Comparison of ENCODE assay signal across 2 cellular contexts in genomic region chr12:71014180-71014785, GRCh38.
TF ChIP-seq lines count a peak whose summit lies in the region.

No MANE protein-coding gene starts in this region.

TF ChIP-seq in A549, 52 proteins besides CTCF, POLR2A, EP300 and RAD21 (continued from another document):
- TF ChIP-seq, protein P1, sequence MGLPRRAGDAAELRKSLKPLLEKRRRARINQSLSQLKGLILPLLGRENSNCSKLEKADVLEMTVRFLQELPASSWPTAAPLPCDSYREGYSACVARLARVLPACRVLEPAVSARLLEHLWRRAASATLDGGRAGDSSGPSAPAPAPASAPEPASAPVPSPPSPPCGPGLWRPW (IDR thresholded peaks at IDR 0.05): no peak
- 0 out of 3 replicates have a peak, but pooled peaks have one; percentile 42 for TF ChIP-seq SMC3 (IDR thresholded peaks at IDR 0.05)
- no peak for TF ChIP-seq CBX2 (IDR thresholded peaks at IDR 0.05; ENCODE audit: borderline replicate concordance, low read depth)
- no peak for TF ChIP-seq RNF2 (IDR thresholded peaks at IDR 0.05; ENCODE audit: borderline replicate concordance, low read depth)
TF ChIP-seq in A549: peak in this region for 1.

TF ChIP-seq in K562, 482 proteins besides CTCF, POLR2A, EP300 and RAD21 (continued from another document):
- peak; percentile 72 for TF ChIP-seq DEAF1 (CRISPR knock-in tag; IDR thresholded peaks at IDR 0.05)
- no peak for TF ChIP-seq FOXA3 (CRISPR knock-in tag; conservative IDR thresholded peaks at IDR 0.05 in 1 of 2, IDR thresholded peaks at IDR 0.05 in 1 of 2)
- 0 out of 2 replicates have a peak, but pooled peaks have one; percentile 13 for TF ChIP-seq ATF7 (IDR thresholded peaks at IDR 0.05)
- TF ChIP-seq MIER1 (IDR thresholded peaks at IDR 0.05; ENCODE audit: low read depth): no peak
- TF ChIP-seq ATF1 (CRISPR knock-in tag; IDR thresholded peaks at IDR 0.05): no peak
- TF ChIP-seq ATF1 (tag; IDR thresholded peaks at IDR 0.05): peak; percentile 73
- TF ChIP-seq NONO (IDR thresholded peaks at IDR 0.05; ENCODE audit: low read depth in 2 of 2, low read length in 1 of 2): no peak
- TF ChIP-seq, protein P2, sequence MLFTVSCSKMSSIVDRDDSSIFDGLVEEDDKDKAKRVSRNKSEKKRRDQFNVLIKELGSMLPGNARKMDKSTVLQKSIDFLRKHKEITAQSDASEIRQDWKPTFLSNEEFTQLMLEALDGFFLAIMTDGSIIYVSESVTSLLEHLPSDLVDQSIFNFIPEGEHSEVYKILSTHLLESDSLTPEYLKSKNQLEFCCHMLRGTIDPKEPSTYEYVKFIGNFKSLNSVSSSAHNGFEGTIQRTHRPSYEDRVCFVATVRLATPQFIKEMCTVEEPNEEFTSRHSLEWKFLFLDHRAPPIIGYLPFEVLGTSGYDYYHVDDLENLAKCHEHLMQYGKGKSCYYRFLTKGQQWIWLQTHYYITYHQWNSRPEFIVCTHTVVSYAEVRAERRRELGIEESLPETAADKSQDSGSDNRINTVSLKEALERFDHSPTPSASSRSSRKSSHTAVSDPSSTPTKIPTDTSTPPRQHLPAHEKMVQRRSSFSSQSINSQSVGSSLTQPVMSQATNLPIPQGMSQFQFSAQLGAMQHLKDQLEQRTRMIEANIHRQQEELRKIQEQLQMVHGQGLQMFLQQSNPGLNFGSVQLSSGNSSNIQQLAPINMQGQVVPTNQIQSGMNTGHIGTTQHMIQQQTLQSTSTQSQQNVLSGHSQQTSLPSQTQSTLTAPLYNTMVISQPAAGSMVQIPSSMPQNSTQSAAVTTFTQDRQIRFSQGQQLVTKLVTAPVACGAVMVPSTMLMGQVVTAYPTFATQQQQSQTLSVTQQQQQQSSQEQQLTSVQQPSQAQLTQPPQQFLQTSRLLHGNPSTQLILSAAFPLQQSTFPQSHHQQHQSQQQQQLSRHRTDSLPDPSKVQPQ (CRISPR knock-in tag; IDR thresholded peaks at IDR 0.05; ENCODE audit: borderline replicate concordance): no peak
- 0 out of 2 replicates have a peak, but pooled peaks have one; percentile 23 for TF ChIP-seq SMC3 (conservative IDR thresholded peaks at IDR 0.05; ENCODE audit: insufficient read depth, low read depth, low read length)
- TF ChIP-seq SIN3A (IDR thresholded peaks at IDR 0.05; ENCODE audit: borderline replicate concordance in 2 of 2, control insufficient read depth in 1 of 2, low read depth in 2 of 2, low read length in 2 of 2): no peak
- TF ChIP-seq, protein P3, sequence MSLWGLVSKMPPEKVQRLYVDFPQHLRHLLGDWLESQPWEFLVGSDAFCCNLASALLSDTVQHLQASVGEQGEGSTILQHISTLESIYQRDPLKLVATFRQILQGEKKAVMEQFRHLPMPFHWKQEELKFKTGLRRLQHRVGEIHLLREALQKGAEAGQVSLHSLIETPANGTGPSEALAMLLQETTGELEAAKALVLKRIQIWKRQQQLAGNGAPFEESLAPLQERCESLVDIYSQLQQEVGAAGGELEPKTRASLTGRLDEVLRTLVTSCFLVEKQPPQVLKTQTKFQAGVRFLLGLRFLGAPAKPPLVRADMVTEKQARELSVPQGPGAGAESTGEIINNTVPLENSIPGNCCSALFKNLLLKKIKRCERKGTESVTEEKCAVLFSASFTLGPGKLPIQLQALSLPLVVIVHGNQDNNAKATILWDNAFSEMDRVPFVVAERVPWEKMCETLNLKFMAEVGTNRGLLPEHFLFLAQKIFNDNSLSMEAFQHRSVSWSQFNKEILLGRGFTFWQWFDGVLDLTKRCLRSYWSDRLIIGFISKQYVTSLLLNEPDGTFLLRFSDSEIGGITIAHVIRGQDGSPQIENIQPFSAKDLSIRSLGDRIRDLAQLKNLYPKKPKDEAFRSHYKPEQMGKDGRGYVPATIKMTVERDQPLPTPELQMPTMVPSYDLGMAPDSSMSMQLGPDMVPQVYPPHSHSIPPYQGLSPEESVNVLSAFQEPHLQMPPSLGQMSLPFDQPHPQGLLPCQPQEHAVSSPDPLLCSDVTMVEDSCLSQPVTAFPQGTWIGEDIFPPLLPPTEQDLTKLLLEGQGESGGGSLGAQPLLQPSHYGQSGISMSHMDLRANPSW (CRISPR knock-in tag; IDR thresholded peaks at IDR 0.05): no peak
- TF ChIP-seq GTF2B (IDR thresholded peaks at IDR 0.05; ENCODE audit: extremely low read depth, insufficient read length): no peak
- TF ChIP-seq CREM (IDR thresholded peaks at IDR 0.05; ENCODE audit: low read depth): peak; percentile 61
- no peak for TF ChIP-seq ZNF551 (CRISPR knock-in tag; IDR thresholded peaks at IDR 0.05)
- TF ChIP-seq HDGF (IDR thresholded peaks at IDR 0.05): no peak
- no peak for TF ChIP-seq U2AF1 (optimal IDR thresholded peaks at IDR 0.05; ENCODE audit: low read depth, low read length)
- TF ChIP-seq, protein P4, sequence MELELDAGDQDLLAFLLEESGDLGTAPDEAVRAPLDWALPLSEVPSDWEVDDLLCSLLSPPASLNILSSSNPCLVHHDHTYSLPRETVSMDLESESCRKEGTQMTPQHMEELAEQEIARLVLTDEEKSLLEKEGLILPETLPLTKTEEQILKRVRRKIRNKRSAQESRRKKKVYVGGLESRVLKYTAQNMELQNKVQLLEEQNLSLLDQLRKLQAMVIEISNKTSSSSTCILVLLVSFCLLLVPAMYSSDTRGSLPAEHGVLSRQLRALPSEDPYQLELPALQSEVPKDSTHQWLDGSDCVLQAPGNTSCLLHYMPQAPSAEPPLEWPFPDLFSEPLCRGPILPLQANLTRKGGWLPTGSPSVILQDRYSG (tag; conservative IDR thresholded peaks at IDR 0.05; ENCODE audit: low read depth): no peak
- no peak for TF ChIP-seq ZEB2 (IDR thresholded peaks at IDR 0.05)
- TF ChIP-seq DMBX1 (CRISPR knock-in tag; IDR thresholded peaks at IDR 0.05; ENCODE audit: borderline replicate concordance): no peak
- TF ChIP-seq, protein P5, sequence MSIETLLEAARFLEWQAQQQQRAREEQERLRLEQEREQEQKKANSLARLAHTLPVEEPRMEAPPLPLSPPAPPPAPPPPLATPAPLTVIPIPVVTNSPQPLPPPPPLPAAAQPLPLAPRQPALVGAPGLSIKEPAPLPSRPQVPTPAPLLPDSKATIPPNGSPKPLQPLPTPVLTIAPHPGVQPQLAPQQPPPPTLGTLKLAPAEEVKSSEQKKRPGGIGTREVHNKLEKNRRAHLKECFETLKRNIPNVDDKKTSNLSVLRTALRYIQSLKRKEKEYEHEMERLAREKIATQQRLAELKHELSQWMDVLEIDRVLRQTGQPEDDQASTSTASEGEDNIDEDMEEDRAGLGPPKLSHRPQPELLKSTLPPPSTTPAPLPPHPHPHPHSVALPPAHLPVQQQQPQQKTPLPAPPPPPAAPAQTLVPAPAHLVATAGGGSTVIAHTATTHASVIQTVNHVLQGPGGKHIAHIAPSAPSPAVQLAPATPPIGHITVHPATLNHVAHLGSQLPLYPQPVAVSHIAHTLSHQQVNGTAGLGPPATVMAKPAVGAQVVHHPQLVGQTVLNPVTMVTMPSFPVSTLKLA (conservative IDR thresholded peaks at IDR 0.05): no peak
- TF ChIP-seq ZBTB5 (IDR thresholded peaks at IDR 0.05): no peak
- no peak for TF ChIP-seq ZNF77 (CRISPR knock-in tag; IDR thresholded peaks at IDR 0.05)
- TF ChIP-seq E2F6 (IDR thresholded peaks at IDR 0.05; ENCODE audit: borderline replicate concordance in 1 of 2, extremely low read depth in 1 of 2, insufficient read depth in 1 of 2, insufficient read length in 1 of 2, low read depth in 1 of 2, low read length in 1 of 2, poor library complexity in 1 of 2, severe bottlenecking in 1 of 2): no peak
- no peak for TF ChIP-seq THAP12 (CRISPR knock-in tag; IDR thresholded peaks at IDR 0.05)
